In genomic region chr12:31406345-31406744, GRCh38 we compare ENCODE assay signal across 1 cellular context.
A peak's percentile ranks its signal among the peaks of the same experiment; 100 is the strongest.
TF ChIP-seq lines count a peak whose summit lies in the region.

No MANE protein-coding gene starts in this region.

TF ChIP-seq in GM12878, 131 proteins besides CTCF, POLR2A, EP300 and RAD21 (continued from another document):
- TF ChIP-seq SKIL (IDR thresholded peaks at IDR 0.05; ENCODE audit: low read depth, poor library complexity, severe bottlenecking) = no peak
- TF ChIP-seq RELB (IDR thresholded peaks at IDR 0.05; ENCODE audit: low read depth) = no peak
- TF ChIP-seq SIN3A (IDR thresholded peaks at IDR 0.05; ENCODE audit: low read depth, low read length) = no peak
- TF ChIP-seq ZNF24 (IDR thresholded peaks at IDR 0.05) = peak; percentile 22; the same call in 1 of the 2 replicates
- no peak for TF ChIP-seq ELK1 (IDR thresholded peaks at IDR 0.05; ENCODE audit: low read depth, low read length)
- TF ChIP-seq KDM1A (IDR thresholded peaks at IDR 0.05; ENCODE audit: borderline replicate concordance) = no peak
- TF ChIP-seq EGR1 (IDR thresholded peaks at IDR 0.05; ENCODE audit: borderline replicate concordance in 1 of 2, low read depth in 2 of 2, low read length in 2 of 2) = no peak
- no peak; the same call in 1 of the 2 replicates for TF ChIP-seq PML (IDR thresholded peaks at IDR 0.05; ENCODE audit: low read length)
- TF ChIP-seq BCL3 (IDR thresholded peaks at IDR 0.05; ENCODE audit: borderline replicate concordance, insufficient read depth, low read depth, low read length, poor library complexity, severe bottlenecking) = no peak
- no peak; the same call in 1 of the 2 replicates for TF ChIP-seq SMC3 (IDR thresholded peaks at IDR 0.05; ENCODE audit: borderline replicate concordance, low read length)
- TF ChIP-seq RFX5 (IDR thresholded peaks at IDR 0.05; ENCODE audit: low read depth, low read length) = no peak
- peak; percentile 75 for TF ChIP-seq JUNB (IDR thresholded peaks at IDR 0.05)
- TF ChIP-seq NR2C2 (IDR thresholded peaks at IDR 0.05; ENCODE audit: borderline replicate concordance, control insufficient read depth, insufficient read length, low read depth) = no peak
- no peak for TF ChIP-seq GATAD2B (conservative IDR thresholded peaks at IDR 0.05; ENCODE audit: low read depth)
- TF ChIP-seq FOS (IDR thresholded peaks at IDR 0.05; ENCODE audit: borderline replicate concordance, extremely low read depth, insufficient read length) = no peak
- no peak for TF ChIP-seq STAT3 (IDR thresholded peaks at IDR 0.05; ENCODE audit: low read depth, low read length)
- peak; percentile 60; the same call in 1 of the 2 replicates for TF ChIP-seq BCL11A (IDR thresholded peaks at IDR 0.05; ENCODE audit: low read depth, low read length)
- TF ChIP-seq CHD1 (IDR thresholded peaks at IDR 0.05; ENCODE audit: low read depth, low read length) = no peak
- no peak for TF ChIP-seq SMAD1 (IDR thresholded peaks at IDR 0.05; ENCODE audit: low read depth, partially characterized antibody)
- TF ChIP-seq TCF7 (IDR thresholded peaks at IDR 0.05; ENCODE audit: borderline replicate concordance) = 0 out of 2 replicates have a peak, but pooled peaks have one; percentile 26
- TF ChIP-seq TARDBP (IDR thresholded peaks at IDR 0.05; ENCODE audit: borderline replicate concordance) = no peak; the same call in 1 of the 2 replicates
- no peak for TF ChIP-seq ESRRA (IDR thresholded peaks at IDR 0.05; ENCODE audit: low read length)
- TF ChIP-seq ZBTB11 (CRISPR knock-in tag; IDR thresholded peaks at IDR 0.05) = no peak
- no peak for TF ChIP-seq E2F4 (IDR thresholded peaks at IDR 0.05; ENCODE audit: low read depth, low read length)
- no peak for TF ChIP-seq WRNIP1 (IDR thresholded peaks at IDR 0.05; ENCODE audit: borderline replicate concordance, low read depth, low read length)
- TF ChIP-seq SUPT20H (IDR thresholded peaks at IDR 0.05; ENCODE audit: borderline replicate concordance, control insufficient read depth, low read depth, low read length) = no peak
- TF ChIP-seq MTA3 (IDR thresholded peaks at IDR 0.05; ENCODE audit: borderline replicate concordance, low read length) = peak; percentile 47; the same call in 1 of the 2 replicates
- peak; percentile 23 to 47; a peak in 3 of 4 replicates for TF ChIP-seq IKZF2 (IDR thresholded peaks at IDR 0.05)
- TF ChIP-seq HDAC6 (IDR thresholded peaks at IDR 0.05; ENCODE audit: unreplicated experiment) = no peak
- peak in 1 of 2 experiments; percentile 35; a peak in 1 of 4 replicates for TF ChIP-seq ETV6 (conservative IDR thresholded peaks at IDR 0.05 in 1 of 2, IDR thresholded peaks at IDR 0.05 in 1 of 2; ENCODE audit: borderline replicate concordance in 1 of 2, low read depth in 1 of 2)
- no peak for TF ChIP-seq POLR2AphosphoS5 (IDR thresholded peaks at IDR 0.05; ENCODE audit: low read length)
- no peak for TF ChIP-seq IRF5 (IDR thresholded peaks at IDR 0.05; ENCODE audit: borderline replicate concordance)
- TF ChIP-seq MEF2A (IDR thresholded peaks at IDR 0.05; ENCODE audit: insufficient read depth, low read depth, low read length) = peak; percentile 94
- TF ChIP-seq TAF1 (IDR thresholded peaks at IDR 0.05; ENCODE audit: borderline replicate concordance, low read depth, low read length) = no peak
- TF ChIP-seq ZBTB40 (IDR thresholded peaks at IDR 0.05; ENCODE audit: borderline replicate concordance) = no peak
- TF ChIP-seq E4F1 (IDR thresholded peaks at IDR 0.05; ENCODE audit: borderline replicate concordance, partially characterized antibody) = no peak
- TF ChIP-seq CHD4 (IDR thresholded peaks at IDR 0.05) = no peak
- peak; percentile 66; the same call in 1 of the 2 replicates for TF ChIP-seq CBX5 (IDR thresholded peaks at IDR 0.05; ENCODE audit: low read depth)
- TF ChIP-seq IRF4 (IDR thresholded peaks at IDR 0.05; ENCODE audit: low read depth, low read length) = peak; percentile 67
- peak; percentile 79 for TF ChIP-seq NR2F1 (conservative IDR thresholded peaks at IDR 0.05)
- peak; percentile 89 for TF ChIP-seq NFIC (IDR thresholded peaks at IDR 0.05; ENCODE audit: low read depth, low read length)
